23 cellular contexts compared by ENCODE assay signal in genomic region chr6:93413190-93413589, GRCh38. TPM values are rescaled to one million over a fixed set of nuclear protein-coding genes. Genes with fewer than 3 reads are reported as not detected.
"Had no signal": no experiment of that assay in that cellular context is flagged by ENCODE, and none has a peak within 500 bp of the region (broad histone marks: within the 10 kb centered on the region; RNA-seq: fewer than 3 reads in every experiment).

No MANE protein-coding gene starts in this region.

- H3K36me3 Mint-ChIP-seq: T-cell had no signal

- H3K36me3 ChIP-seq: SJSA1 had no signal

- H3K4me3 ChIP-seq: K562, SJSA1 had no signal

- H3K4me2 ChIP-seq: KMS-11, SK-N-SH had no signal

- H3K4me3 Mint-ChIP-seq: IgD-negative memory B cell, T-cell had no signal

- H3K27ac Mint-ChIP-seq: IgD-negative memory B cell, T-cell had no signal

- H3K9me3 ChIP-seq: SJSA1, SK-N-SH had no signal

- H3K9ac ChIP-seq: KMS-11, SK-N-SH had no signal

- H3K27ac ChIP-seq: HL-60, KMS-11, SJSA1 had no signal

- DNase-seq: Kasumi-1, MM.1S, NCI-H1092 treated with DMSO at 0.1 percent for 48 hours, NCI-H1436, NCI-H187, NCI-H2029, NCI-H2081 treated with DMSO at 0.1 percent for 48 hours, NCI-H2227 treated with DMSO at 0.1 percent for 48 hours, NCI-H524, NCI-H526 treated with DMSO at 0.1 percent for 48 hours, NCI-H774, Right ventricle myocardium superior, RPMI8226, SIG-M5, SK-N-SH, SW 1271, T-cell had no signal

RNA-seq across cellular contexts. Expression of gene EPHA7, which starts 6.2 kb away (rescaled TPM):
- total RNA-seq: K562, M059J, SJSA1 had no signal
- polyA plus RNA-seq: IgD-negative memory B cell, K562 had no signal
